8 cellular contexts compared by ENCODE assay signal in genomic region chr13:106349080-106349841, GRCh38.
DNase-seq lines count a peak whose midpoint lies in the region; ATAC-seq and TF ChIP-seq lines count a peak whose summit lies in the region.

No MANE protein-coding gene starts in this region.

- H3K27me3 ChIP-seq in BJ (ENCODE audit: control insufficient read depth, insufficient read depth, low read length) (0 out of 2 replicates have a peak, but pooled peaks cover 1% of the 10 kb centered on the region), colonic mucosa (no peaks in the 10 kb centered on the region), mucosa of rectum (ENCODE audit: control insufficient read depth in 2 of 2, insufficient read depth in 2 of 2, low read length in 2 of 2) (peaks cover 0 to 2% of the 10 kb centered on the region in 2 donors)

- H3K4me1 ChIP-seq in colonic mucosa (no peaks in the 10 kb centered on the region), mucosa of rectum (ENCODE audit: control insufficient read depth in 2 of 2, insufficient read depth in 2 of 2, low read length in 2 of 2) (peaks cover 6 to 22% of the 10 kb centered on the region in 2 donors)

- POLR2A ChIA-PET in BJ (lab: Charles Lee) = interaction anchor here (1.2 kb wide), 1 partner anchor 30 kb away, joined by 3 read pairs; no protein-coding TSS in a partner anchor

- DNase-seq in BJ (ENCODE audit: low read depth) (no peak), NCI-H1417 (lab: John Stamatoyannopoulos, UW) (peak; percentile 82 to 96 (median 87)), colonic mucosa (peak; percentile 73), HuH-7.5 (ENCODE audit: low spot score) (no peak)
- DNase-seq in effector CD8-positive, alpha-beta T cell (lab: John Stamatoyannopoulos, UW) = no peak

- ATAC-seq in HG02763 (IDR thresholded peaks at IDR 0.05; ENCODE audit: unreplicated experiment) (no peak), HG03175 (IDR thresholded peaks at IDR 0.05; ENCODE audit: unreplicated experiment) (no peak)

- no peaks in the 10 kb centered on the region for H3K36me3 ChIP-seq in BJ (ENCODE audit: control insufficient read depth, insufficient read depth, low read length)
- no peaks in the 10 kb centered on the region for H3K36me3 ChIP-seq in colonic mucosa
- H3K36me3 ChIP-seq in mucosa of rectum (ENCODE audit: control insufficient read depth in 2 of 2, insufficient read depth in 2 of 2, low read length in 2 of 2) = no peaks in the 10 kb centered on the region

- H3K27ac ChIP-seq in colonic mucosa = peak overlapping the region; percentile 83
- peak overlapping the region; percentile 79 to 89 for H3K27ac ChIP-seq in mucosa of rectum (ENCODE audit: low read depth in 2 of 2, low read length in 2 of 2)

- H3K9me3 ChIP-seq in colonic mucosa = no peaks in the 10 kb centered on the region
- no peaks in the 10 kb centered on the region for H3K9me3 ChIP-seq in mucosa of rectum (ENCODE audit: control insufficient read depth in 2 of 2, low read length in 2 of 2)

- peak overlapping the region; percentile 0; the same call in 1 of the 2 replicates for H3K4me3 ChIP-seq in BJ (ENCODE audit: low read depth, low read length)
- H3K4me3 ChIP-seq in colonic mucosa = peak overlapping the region; percentile 40
- H3K4me3 ChIP-seq in mucosa of rectum (ENCODE audit: low read length in 2 of 2) = peak overlapping the region; percentile 66 to 70

- no peak for TF ChIP-seq CTCF in BJ (IDR thresholded peaks at IDR 0.05; ENCODE audit: insufficient read depth, low read depth, low read length)
- TF ChIP-seq CTCF in colonic mucosa (IDR thresholded peaks at IDR 0.05) = no peak

- peak overlapping the region; percentile 50 to 81 for H3K9ac ChIP-seq in colonic mucosa (ENCODE audit: low read depth in 2 of 2, low read length in 2 of 2)
- peak overlapping the region; percentile 57 to 82 for H3K9ac ChIP-seq in mucosa of rectum (ENCODE audit: low read depth in 1 of 2, low read length in 2 of 2)

- CTCF ChIA-PET in BJ (lab: Yijun Ruan, JAX) = interaction anchor here (0.6 kb wide), 2 partner anchors 14 to 37 kb away, joined by 3 read pairs; no protein-coding TSS in a partner anchor

- intact Hi-C loops in colonic mucosa (cut with DNase I) = no loop called here

Comparison
In these comparisons a context has a peak if more than half of its experiments do, and no peak if none do; other contexts are left out.
1. DNase-seq: peak in NCI-H1417 (3 of 3) and colonic mucosa (single experiment); none in BJ (single experiment), effector CD8-positive, alpha-beta T cell (single experiment) and HuH-7.5 (single experiment).
2. H3K4me3 ChIP-seq: peak in every context shown above with its lines; median percentile 68 in mucosa of rectum; 40 in colonic mucosa; 0 in BJ.